8 cellular contexts compared by ENCODE assay signal in the genomic region with DNA sequence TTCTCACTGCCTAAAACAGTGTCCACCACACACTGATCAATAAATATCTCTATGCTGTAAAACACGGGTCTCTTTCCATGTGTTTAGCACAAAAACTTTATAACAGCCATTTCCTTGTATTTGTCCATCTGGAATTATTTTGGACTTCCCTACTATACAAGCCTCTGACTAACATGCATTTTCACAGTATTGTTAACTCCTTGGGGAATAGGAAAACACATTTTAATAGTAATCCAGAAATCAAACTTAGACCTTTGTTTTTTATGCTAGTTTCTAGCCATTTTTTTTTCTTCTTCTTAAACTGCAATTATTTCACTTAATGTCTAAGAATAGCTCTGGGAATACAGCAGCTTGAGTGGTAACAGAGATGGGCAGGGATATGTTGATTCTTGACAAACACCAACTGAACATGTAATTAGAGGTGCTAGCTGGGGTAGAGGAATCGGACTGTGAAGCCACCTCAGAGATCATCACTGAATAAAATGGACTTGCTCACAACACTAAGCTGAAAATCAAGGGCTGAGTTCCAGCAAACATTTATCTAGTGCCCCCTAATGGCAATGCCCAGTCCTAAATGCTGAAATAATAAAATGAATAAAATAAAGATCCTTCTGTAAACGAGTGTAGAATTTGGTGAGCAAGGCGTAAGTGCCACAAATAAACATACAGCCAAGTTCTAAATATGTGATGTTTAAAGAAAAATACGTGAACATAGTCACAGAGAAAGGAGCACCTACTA.
DNase-seq lines count a peak whose midpoint lies in the region; ATAC-seq and TF ChIP-seq lines count a peak whose summit lies in the region.

No MANE protein-coding gene starts in this region.

- no peaks in the 10 kb centered on the region for H3K27me3 ChIP-seq in MG63
- H3K27me3 ChIP-seq in neural cell (ENCODE audit: insufficient read depth, low read depth, low read length), result no peaks in the 10 kb centered on the region
- peaks cover 5% of the 10 kb centered on the region for H3K27me3 ChIP-seq in suprapubic skin

- no peak for TF ChIP-seq EP300 in neural cell (conservative IDR thresholded peaks at IDR 0.05; ENCODE audit: poor library complexity, severe bottlenecking)
- TF ChIP-seq EP300 in suprapubic skin (IDR thresholded peaks at IDR 0.05), result no peak

- no peak for TF ChIP-seq POLR2A in suprapubic skin (IDR thresholded peaks at IDR 0.05)

- no peaks in the 10 kb centered on the region for H3K36me3 Mint-ChIP-seq in activated T-cell treated with anti-CD3 and anti-CD28 coated beads, Interleukin-2, amount 50 U/mL, for 24 hours (ENCODE audit: low read depth)

- no peaks in the 10 kb centered on the region for H3K27me3 Mint-ChIP-seq in activated T-cell treated with anti-CD3 and anti-CD28 coated beads, Interleukin-2, amount 50 U/mL, for 24 hours

- H3K79me2 ChIP-seq in neural cell (replicated peaks; ENCODE audit: insufficient read depth, low read length), result no peaks in the 10 kb centered on the region

- H3K36me3 ChIP-seq in MG63 (no peaks in the 10 kb centered on the region), neural cell (ENCODE audit: insufficient read depth, low read length) (no peaks in the 10 kb centered on the region), suprapubic skin (no peaks in the 10 kb centered on the region)

- no peaks in the 10 kb centered on the region for H3K9me3 Mint-ChIP-seq in activated T-cell treated with anti-CD3 and anti-CD28 coated beads, Interleukin-2, amount 50 U/mL, for 24 hours

- no peak overlapping the region for H3K27ac ChIP-seq in neural cell (ENCODE audit: low read length)
- no peak overlapping the region for H3K27ac ChIP-seq in suprapubic skin

- TF ChIP-seq CTCF in neural cell (IDR thresholded peaks at IDR 0.05; ENCODE audit: poor library complexity, severe bottlenecking), result peak; percentile 78
- TF ChIP-seq CTCF in suprapubic skin (IDR thresholded peaks at IDR 0.05), result no peak

- H3K27ac Mint-ChIP-seq in activated T-cell treated with anti-CD3 and anti-CD28 coated beads, Interleukin-2, amount 50 U/mL, for 24 hours, result no peak overlapping the region

- H3K4me3 ChIP-seq in MG63 (no peak overlapping the region), neural cell (ENCODE audit: low read length) (no peak overlapping the region), suprapubic skin (no peak overlapping the region)

- H3K9ac ChIP-seq in neural cell (ENCODE audit: low read length), result no peak overlapping the region

- WGBS in suprapubic skin, result 39% methylated on average over 5 of the region's 5 CpGs

- no peaks in the 10 kb centered on the region for H3K4me1 ChIP-seq in suprapubic skin

- peak; percentile 82 for TF ChIP-seq RAD21 in neural cell (conservative IDR thresholded peaks at IDR 0.05)

- H3K4me1 Mint-ChIP-seq in activated T-cell treated with anti-CD3 and anti-CD28 coated beads, Interleukin-2, amount 50 U/mL, for 24 hours (ENCODE audit: low read depth), result no peaks in the 10 kb centered on the region

- H3K4me3 Mint-ChIP-seq in activated T-cell treated with anti-CD3 and anti-CD28 coated beads, Interleukin-2, amount 50 U/mL, for 24 hours, result no peak overlapping the region

- H3K9me2 ChIP-seq in neural cell (ENCODE audit: insufficient read depth, low read length), result no peaks in the 10 kb centered on the region

- H3K4me2 ChIP-seq in neural cell (ENCODE audit: low read length), result no peak overlapping the region

- no peaks in the 10 kb centered on the region for H4K20me1 ChIP-seq in neural cell (ENCODE audit: insufficient read depth)

- H3F3A ChIP-seq in neural cell (ENCODE audit: insufficient read depth, low read length, poor library complexity, severe bottlenecking), result no peaks in the 10 kb centered on the region

- peak; percentile 45 for DNase-seq in GM03348 (ENCODE audit: low spot score)
- DNase-seq in MG63, result peak; percentile 26
- DNase-seq in dedifferentiated amniotic fluid mesenchymal stem cell (ENCODE audit: extremely low spot score), result peak; percentile 81
- DNase-seq in activated T-cell treated with anti-CD3 and anti-CD28 coated beads, Interleukin-2, amount 50 U/mL, for 24 hours, result no peak
- no peak for DNase-seq in NCI-H2227 (lab: John Stamatoyannopoulos, UW; ENCODE audit: unreplicated experiment)
- DNase-seq in suprapubic skin (ENCODE audit: low spot score in 2 of 2), result no peak

- no peaks in the 10 kb centered on the region for H3K9me3 ChIP-seq in MG63
- H3K9me3 ChIP-seq in neural cell (ENCODE audit: low read length), result no peaks in the 10 kb centered on the region
- H3K9me3 ChIP-seq in suprapubic skin, result no peaks in the 10 kb centered on the region

- ATAC-seq in GM21526 (IDR thresholded peaks at IDR 0.05; ENCODE audit: low FRiP score, unreplicated experiment), result no peak

- no peak overlapping the region for H2AFZ ChIP-seq in neural cell (ENCODE audit: low read depth, low read length)

TF ChIP-seq in neural cell, 6 proteins besides CTCF, POLR2A, EP300 and RAD21:
- peak; percentile 81 for TF ChIP-seq SMC3 (conservative IDR thresholded peaks at IDR 0.05; ENCODE audit: poor library complexity)
- no peak for TF ChIP-seq MXI1 (conservative IDR thresholded peaks at IDR 0.05; ENCODE audit: poor library complexity, severe bottlenecking)
TF ChIP-seq in neural cell: peak in this region for 1.

Comparison
In these comparisons a context has a peak if more than half of its experiments do, and no peak if none do; other contexts are left out.
1. DNase-seq: peak in GM03348 (single experiment), MG63 (single experiment) and dedifferentiated amniotic fluid mesenchymal stem cell (single experiment); none in activated T-cell treated with anti-CD3 and anti-CD28 coated beads, Interleukin-2, amount 50 U/mL, for 24 hours (single experiment), NCI-H2227 (single experiment) and suprapubic skin (0 of 2).